Comparison of ENCODE assay signal across 16 cellular contexts in the genomic region with DNA sequence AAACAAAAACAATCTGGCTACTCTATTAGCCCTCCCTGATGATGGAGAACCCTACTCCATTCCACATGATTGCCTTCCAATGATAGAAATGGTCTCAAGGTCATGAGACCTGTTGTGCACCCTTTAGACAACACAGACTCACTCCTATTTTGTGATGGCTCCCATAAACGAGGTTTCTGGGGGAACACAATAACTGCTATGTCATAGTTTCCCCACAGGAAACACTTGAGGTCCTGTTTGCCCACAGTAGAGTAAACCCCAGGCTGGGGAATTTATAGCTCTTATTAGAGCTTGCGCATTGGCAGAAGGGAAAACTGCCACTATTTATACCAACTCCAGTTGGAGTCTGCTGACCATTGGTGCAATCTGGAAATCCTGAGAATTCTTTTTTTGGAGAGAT. TPM values are rescaled to one million over a fixed set of nuclear protein-coding genes. Genes with fewer than 3 reads are reported as not detected.
"Had no signal": no experiment of that assay in that cellular context is flagged by ENCODE, and none has a peak within 500 bp of the region (broad histone marks: within the 10 kb centered on the region; RNA-seq: fewer than 3 reads in every experiment).

No MANE protein-coding gene starts in this region.

- H3K4me1 Mint-ChIP-seq: activated naive CD4-positive, alpha-beta T cell treated with anti-CD3 and anti-CD28 coated beads, Interleukin-2, amount 50 U/mL, for 24 hours; nephron progenitor cell had no signal

- H3K4me3 Mint-ChIP-seq: activated naive CD4-positive, alpha-beta T cell treated with anti-CD3 and anti-CD28 coated beads, Interleukin-2, amount 50 U/mL, for 24 hours; dendritic cell treated with granulocyte-macrophage colony-stimulating factor and Interleukin-4, amounts not matched to agents 40 ng/mL and 50 ng/mL, for 4 days; nephron progenitor cell had no signal

- H3K9me3 Mint-ChIP-seq: activated naive CD4-positive, alpha-beta T cell treated with anti-CD3 and anti-CD28 coated beads, Interleukin-2, amount 50 U/mL, for 24 hours had no signal

- H3K27me3 Mint-ChIP-seq: activated naive CD4-positive, alpha-beta T cell treated with anti-CD3 and anti-CD28 coated beads, Interleukin-2, amount 50 U/mL, for 24 hours had no signal

- DNase-seq: activated T-cell treated with anti-CD3 and anti-CD28 coated beads for 4 hours; amygdala; brain microvascular endothelial cell; cerebellar nuclear complex; hippocampal formation; nephron progenitor cell; stimulated activated CD4-positive, alpha-beta T cell treated with anti-CD3 and anti-CD28 coated beads, Interleukin-4, amount 100 ng/mL, for 1 hour; stimulated activated CD8-positive, alpha-beta memory T cell treated with anti-CD3 and anti-CD28 coated beads, Interleukin-4, amount 100 ng/mL, for 48 hours; stimulated activated naive CD8-positive, alpha-beta T cell treated with anti-CD3 and anti-CD28 coated beads, Interleukin-15, Interleukin-2, amounts not matched to agents 100 U/mL and 50 U/mL, for 24 hours; T-helper 9 cell; upper lobe of left lung had no signal

- H3K36me3 Mint-ChIP-seq: activated naive CD4-positive, alpha-beta T cell treated with anti-CD3 and anti-CD28 coated beads, Interleukin-2, amount 50 U/mL, for 24 hours had no signal

- H3K27ac Mint-ChIP-seq: activated naive CD4-positive, alpha-beta T cell treated with anti-CD3 and anti-CD28 coated beads, Interleukin-2, amount 50 U/mL, for 24 hours; dendritic cell treated with granulocyte-macrophage colony-stimulating factor and Interleukin-4, amounts not matched to agents 40 ng/mL and 50 ng/mL, for 4 days; nephron progenitor cell had no signal

RNA-seq across cellular contexts. Expression of a gene that starts 43.8 kb away (rescaled TPM):
- total RNA-seq: epithelial cell of proximal tubule had no signal

RNA-seq across cellular contexts. Expression of a gene that starts 57.0 kb away (rescaled TPM):
- total RNA-seq: epithelial cell of proximal tubule, mesenteric fat pad, omental fat pad had no signal
